8 cellular contexts compared by ENCODE assay signal in the genomic region with DNA sequence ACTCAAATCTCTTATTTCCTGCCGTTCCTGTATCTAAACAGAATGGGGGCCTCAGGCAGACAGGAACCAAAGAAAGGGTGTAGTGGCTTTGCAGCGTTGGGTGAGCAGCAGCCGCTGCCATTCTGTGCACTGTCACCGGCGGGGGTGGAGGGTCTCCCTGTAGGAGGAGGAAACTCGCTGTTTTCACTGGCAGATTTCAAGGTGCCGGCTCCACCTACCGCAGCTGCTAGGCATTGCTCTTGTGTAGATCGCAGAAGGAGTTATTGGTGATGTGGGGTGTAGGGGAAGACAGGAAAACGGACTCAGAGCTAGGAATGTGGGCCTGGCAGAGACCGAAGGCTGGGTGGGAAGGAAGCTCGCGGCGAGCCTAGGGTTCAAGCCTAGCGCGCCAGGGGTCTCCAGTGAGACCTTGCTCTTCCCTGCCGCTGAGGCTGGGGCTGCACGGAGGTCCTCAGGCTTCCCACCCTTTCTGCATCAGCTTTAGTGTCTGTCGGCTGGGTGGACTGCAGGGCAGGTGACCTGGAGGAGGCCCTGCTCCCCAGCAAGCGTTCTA. TPM values are rescaled to one million over a fixed set of nuclear protein-coding genes. Genes with fewer than 3 reads are reported as not detected.
DNase-seq lines count a peak whose midpoint lies in the region; ATAC-seq and TF ChIP-seq lines count a peak whose summit lies in the region.

No MANE protein-coding gene starts in this region.

- peak in 2 of 3 donors; percentile 43 to 73 for DNase-seq in CD4-positive, CD25-positive, alpha-beta regulatory T cell
- DNase-seq in HL-60 (ENCODE audit: low read depth in 1 of 2, low spot score in 1 of 2) (peak; percentile 57 to 85), NT2/D1 (ENCODE audit: low read depth, low spot score) (peak; percentile 92), epithelial cell of proximal tubule (ENCODE audit: low read depth) (no peak)
- DNase-seq in activated CD8-positive, alpha-beta memory T cell treated with anti-CD3 and anti-CD28 coated beads, Interleukin-2, amount 50 U/mL, for 4 hours, result peak; percentile 73
- DNase-seq in stimulated activated CD8-positive, alpha-beta memory T cell treated with anti-CD3 and anti-CD28 coated beads, Interleukin-2, amount 100 ng/mL, for 48 hours (ENCODE audit: low read depth in 2 of 2), result peak; percentile 45 to 60

- peaks cover 6% of the 10 kb centered on the region for H3K4me1 ChIP-seq in CD4-positive, CD25-positive, alpha-beta regulatory T cell (ENCODE audit: control insufficient read depth, insufficient read depth, low read length, poor library complexity, severe bottlenecking)
- H3K4me1 ChIP-seq in NT2/D1 (ENCODE audit: insufficient read depth, insufficient read length) (peaks cover 14% of the 10 kb centered on the region), mucosa of stomach (ENCODE audit: control insufficient read depth, insufficient read depth, low read length) (peaks cover 6% of the 10 kb centered on the region)

- H3K27me3 ChIP-seq in CD4-positive, CD25-positive, alpha-beta regulatory T cell (ENCODE audit: control insufficient read depth, insufficient read depth, low read length), result peaks cover under 1% of the 10 kb centered on the region
- H3K27me3 ChIP-seq in HL-60 (ENCODE audit: insufficient read depth, poor library complexity, severe bottlenecking) (no peaks in the 10 kb centered on the region), NT2/D1 (ENCODE audit: insufficient read depth, insufficient read length) (no peaks in the 10 kb centered on the region), mucosa of stomach (ENCODE audit: control insufficient read depth, insufficient read depth, low read length) (no peaks in the 10 kb centered on the region)

- no peak overlapping the region for H3K4me3 ChIP-seq in CD4-positive, CD25-positive, alpha-beta regulatory T cell (ENCODE audit: low read depth, low read length)
- H3K4me3 ChIP-seq in HL-60 (replicated peaks; ENCODE audit: insufficient read depth, low read length) (no peak overlapping the region; the same call in 1 of the 2 replicates), NT2/D1 (ENCODE audit: insufficient read length, low read depth) (peak overlapping the region; percentile 16), epithelial cell of proximal tubule (ENCODE audit: low read depth, low read length) (peak overlapping the region; percentile 36), mucosa of stomach (ENCODE audit: low read length) (peak overlapping the region; percentile 9)

- TF ChIP-seq CTCF in HL-60 (IDR thresholded peaks at IDR 0.05; ENCODE audit: insufficient read depth, low read length) (peak; percentile 63), epithelial cell of proximal tubule (conservative IDR thresholded peaks at IDR 0.05; ENCODE audit: low read depth, low read length) (peak; percentile 89)

- H3K27ac Mint-ChIP-seq in CD4-positive, CD25-positive, alpha-beta regulatory T cell, result peak overlapping the region; percentile 13 to 77 (median 53)

- H3K27ac ChIP-seq in CD4-positive, CD25-positive, alpha-beta regulatory T cell (ENCODE audit: insufficient read depth, low read length, poor library complexity, severe bottlenecking), result no peak overlapping the region
- no peak overlapping the region for H3K27ac ChIP-seq in HL-60 (replicated peaks)

- H3K27me3 Mint-ChIP-seq in CD4-positive, CD25-positive, alpha-beta regulatory T cell, result peaks cover 4% of the 10 kb centered on the region

- H3K36me3 ChIP-seq in CD4-positive, CD25-positive, alpha-beta regulatory T cell (ENCODE audit: control insufficient read depth, insufficient read depth, low read length), result no peaks in the 10 kb centered on the region
- H3K36me3 ChIP-seq in NT2/D1 (ENCODE audit: insufficient read depth, insufficient read length, low read length) (peaks cover 8% of the 10 kb centered on the region), mucosa of stomach (ENCODE audit: control insufficient read depth, insufficient read depth, low read length) (no peaks in the 10 kb centered on the region)

- H3K4me3 Mint-ChIP-seq in CD4-positive, CD25-positive, alpha-beta regulatory T cell, result peak overlapping the region in 2 of 4 donors; percentile 78 to 83

- peaks cover 3% of the 10 kb centered on the region for H3K36me3 Mint-ChIP-seq in CD4-positive, CD25-positive, alpha-beta regulatory T cell

- H3K9me3 ChIP-seq in CD4-positive, CD25-positive, alpha-beta regulatory T cell (ENCODE audit: control insufficient read depth in 2 of 2, low read length in 2 of 2), result no peaks in the 10 kb centered on the region
- H3K9me3 ChIP-seq in NT2/D1 (ENCODE audit: insufficient read depth, low read length), result no peaks in the 10 kb centered on the region
- no peaks in the 10 kb centered on the region for H3K9me3 ChIP-seq in mucosa of stomach (ENCODE audit: control insufficient read depth, low read length)

- peak overlapping the region; percentile 62 for H3K9ac ChIP-seq in NT2/D1 (ENCODE audit: insufficient read length, low read depth)
- H3K9ac ChIP-seq in mucosa of stomach (ENCODE audit: low read length), result peak overlapping the region; percentile 8

- H3K4me1 Mint-ChIP-seq in CD4-positive, CD25-positive, alpha-beta regulatory T cell, result peaks cover 0 to 16% (median 6%) of the 10 kb centered on the region in 4 donors

- peak; percentile 79 for ATAC-seq in CD4-positive, CD25-positive, alpha-beta regulatory T cell (ENCODE audit: low read depth in 2 of 2)
- no peak for ATAC-seq in GM18511 (IDR thresholded peaks at IDR 0.05; ENCODE audit: unreplicated experiment)

- no peaks in the 10 kb centered on the region for H3K9me3 Mint-ChIP-seq in CD4-positive, CD25-positive, alpha-beta regulatory T cell

RNA-seq across cellular contexts. Expression of gene ATP5PO, which starts 20.8 kb away (rescaled TPM):
- total RNA-seq in CD4-positive, CD25-positive, alpha-beta regulatory T cell, result 119 TPM
- polyA plus RNA-seq in CD4-positive, CD25-positive, alpha-beta regulatory T cell, result 100 to 1,000 TPM; 389 to 458 (median 427) TPM
- 226 and 313 TPM in 2 replicates for total RNA-seq in epithelial cell of proximal tubule

Comparison
In these comparisons a context has a peak if more than half of its experiments do, and no peak if none do; other contexts are left out.
1. H3K4me3 ChIP-seq: peak in NT2/D1 (single experiment), epithelial cell of proximal tubule (single experiment) and mucosa of stomach (single experiment); none in CD4-positive, CD25-positive, alpha-beta regulatory T cell (single experiment) and HL-60 (single experiment).